In genomic region chr14:79278798-79279644, GRCh38 we compare ENCODE assay signal across 8 cellular contexts.
A peak's percentile ranks its signal among the peaks of the same experiment; 100 is the strongest.
DNase-seq lines count a peak whose midpoint lies in the region; ATAC-seq and TF ChIP-seq lines count a peak whose summit lies in the region.

No MANE protein-coding gene starts in this region.

- no peak overlapping the region for H3K14ac ChIP-seq in neuronal stem cell (ENCODE audit: low read length)

- H3K23ac ChIP-seq in neuronal stem cell (ENCODE audit: low read depth, low read length, poor library complexity): peak overlapping the region; percentile 67

- peaks cover 4% of the 10 kb centered on the region for H3K9me3 Mint-ChIP-seq in stimulated activated memory B cell treated with anti-CD40 and anti-IgM and Interleukin-4, amounts not matched to agents 10 μg/mL and 1 μg/mL and 100 μg/mL, for 72 hours

- peaks cover 0 to 53% (median 30%) of the 10 kb centered on the region in 3 experiments for H3K27me3 ChIP-seq in neuronal stem cell (ENCODE audit: control insufficient read depth in 3 of 3, insufficient read depth in 3 of 3, low read depth in 1 of 3, low read length in 3 of 3)

- peaks cover 23% of the 10 kb centered on the region for H3K27me3 Mint-ChIP-seq in stimulated activated memory B cell treated with anti-CD40 and anti-IgM and Interleukin-4, amounts not matched to agents 10 μg/mL and 1 μg/mL and 100 μg/mL, for 72 hours

- H3K4me1 ChIP-seq in neuronal stem cell (ENCODE audit: control insufficient read depth in 2 of 2, insufficient read depth in 1 of 2, low read depth in 1 of 2, low read length in 2 of 2): peaks cover 20 to 24% of the 10 kb centered on the region in 2 donors

- H3K4me2 ChIP-seq in neuronal stem cell (ENCODE audit: insufficient read depth, low read length, poor library complexity, severe bottlenecking): peak overlapping the region; percentile 92

- peak overlapping the region; percentile 91 for H3K18ac ChIP-seq in neuronal stem cell (ENCODE audit: low read length)

- no peak overlapping the region for H4K8ac ChIP-seq in neuronal stem cell (ENCODE audit: low read depth, low read length)

- TF ChIP-seq CTCF in WI38 (IDR thresholded peaks at IDR 0.05; ENCODE audit: low read depth, low read length): no peak

- H3K4me1 Mint-ChIP-seq in stimulated activated memory B cell treated with anti-CD40 and anti-IgM and Interleukin-4, amounts not matched to agents 10 μg/mL and 1 μg/mL and 100 μg/mL, for 72 hours: no peaks in the 10 kb centered on the region

- H3K27ac Mint-ChIP-seq in stimulated activated memory B cell treated with anti-CD40 and anti-IgM and Interleukin-4, amounts not matched to agents 10 μg/mL and 1 μg/mL and 100 μg/mL, for 72 hours: no peak overlapping the region

- H2AFZ ChIP-seq in neuronal stem cell (ENCODE audit: low read length): peak overlapping the region; percentile 97

- no peak overlapping the region for H2AK5ac ChIP-seq in neuronal stem cell (ENCODE audit: low read depth, low read length)

- H2BK5ac ChIP-seq in neuronal stem cell (ENCODE audit: low read length): peak overlapping the region; percentile 96

- no peak overlapping the region for H3K27ac ChIP-seq in neuronal stem cell (replicated peaks; ENCODE audit: low read length)

- no peak overlapping the region for H3K4ac ChIP-seq in neuronal stem cell (ENCODE audit: low read length)

- peak overlapping the region; percentile 62 for H3K4me3 ChIP-seq in WI38 (ENCODE audit: low read depth, low read length)
- H3K4me3 ChIP-seq in neuronal stem cell (ENCODE audit: low read length in 2 of 2): peak overlapping the region; percentile 64 to 87

- H3K36me3 Mint-ChIP-seq in stimulated activated memory B cell treated with anti-CD40 and anti-IgM and Interleukin-4, amounts not matched to agents 10 μg/mL and 1 μg/mL and 100 μg/mL, for 72 hours: no peaks in the 10 kb centered on the region

- H2BK15ac ChIP-seq in neuronal stem cell (ENCODE audit: low read length): peak overlapping the region; percentile 34

- no CpG with 5 or more reads among the region's 67 CpGs for WGBS in neuronal stem cell (ENCODE audit: extremely low coverage in 2 of 2, insufficient read length in 2 of 2, insufficient replicate concordance in 1 of 2), 2 donors

- peak overlapping the region; percentile 87 for H3K9ac ChIP-seq in neuronal stem cell (ENCODE audit: low read depth, low read length, poor library complexity)

- H2BK120ac ChIP-seq in neuronal stem cell (ENCODE audit: low read depth, low read length): peak overlapping the region; percentile 73

- H3K4me3 Mint-ChIP-seq in stimulated activated memory B cell treated with anti-CD40 and anti-IgM and Interleukin-4, amounts not matched to agents 10 μg/mL and 1 μg/mL and 100 μg/mL, for 72 hours: no peak overlapping the region

- DNase-seq in GM04504 (ENCODE audit: low read depth) (peak; percentile 52), NCI-H1092 (lab: John Stamatoyannopoulos, UW) (peak; percentile 89), glomerular endothelial cell (ENCODE audit: extremely low read depth, low read depth, low spot score) (peak; percentile 27), neuronal stem cell (ENCODE audit: low spot score) (peak; percentile 93), 8988T (no peak)

- no peaks in the 10 kb centered on the region for H3K9me3 ChIP-seq in neuronal stem cell (replicated peaks in 1 of 2; ENCODE audit: control insufficient read depth in 2 of 2, insufficient read depth in 1 of 2, low read depth in 1 of 2, low read length in 2 of 2)

- H3K36me3 ChIP-seq in neuronal stem cell (replicated peaks in 1 of 2; ENCODE audit: control insufficient read depth in 2 of 2, insufficient read depth in 2 of 2, low read length in 2 of 2): no peaks in the 10 kb centered on the region

- H3K79me1 ChIP-seq in neuronal stem cell (ENCODE audit: low read depth, low read length): peaks cover 2% of the 10 kb centered on the region

- no peak for ATAC-seq in HG02678 (IDR thresholded peaks at IDR 0.05; ENCODE audit: unreplicated experiment)
- ATAC-seq in stimulated activated memory B cell treated with anti-CD40 and anti-IgM and Interleukin-4, amounts not matched to agents 10 μg/mL and 1 μg/mL and 100 μg/mL, for 72 hours: no peak

- H2BK12ac ChIP-seq in neuronal stem cell (ENCODE audit: low read length): peak overlapping the region; percentile 78

- no peak overlapping the region for H4K91ac ChIP-seq in neuronal stem cell (ENCODE audit: low read depth, low read length, poor library complexity)
